Comparison of ENCODE assay signal across 1 cellular context in the genomic region with DNA sequence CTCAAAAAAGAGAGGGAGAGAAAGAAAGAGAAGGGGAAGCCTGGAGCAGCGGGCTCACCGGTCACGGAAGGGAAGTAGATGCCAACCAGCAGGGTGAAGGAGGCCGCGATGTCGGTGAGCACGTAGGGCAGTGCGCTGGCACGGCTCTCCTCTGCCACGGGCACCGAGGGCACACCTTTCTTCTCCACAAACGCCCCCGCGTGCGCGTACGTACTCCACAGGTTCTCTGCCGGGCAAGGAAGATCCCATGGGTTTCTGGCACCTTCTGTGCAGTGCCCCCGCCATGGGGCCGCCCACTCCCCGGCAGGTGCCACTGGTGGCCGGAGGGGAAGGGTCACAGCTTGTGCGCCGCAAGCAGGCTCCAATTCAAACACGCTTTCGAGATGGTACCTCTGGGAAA.
TF ChIP-seq lines count a peak whose summit lies in the region.

No MANE protein-coding gene starts in this region.

TF ChIP-seq in HepG2, 621 proteins besides CTCF, POLR2A, EP300 and RAD21:
- TF ChIP-seq KMT2B (CRISPR knock-in tag; IDR thresholded peaks at IDR 0.05) (no peak), ZFAT (CRISPR knock-in tag; conservative IDR thresholded peaks at IDR 0.05) (no peak), ZNF781 (CRISPR knock-in tag; IDR thresholded peaks at IDR 0.05; ENCODE audit: borderline replicate concordance, not compliant biosample characterization) (no peak), ZNF558 (CRISPR knock-in tag; IDR thresholded peaks at IDR 0.05; ENCODE audit: borderline replicate concordance) (no peak), HOXA3 (CRISPR knock-in tag; IDR thresholded peaks at IDR 0.05) (no peak), HNRNPL (IDR thresholded peaks at IDR 0.05; ENCODE audit: low read depth, low read length) (0 out of 2 replicates have a peak, but pooled peaks have one; percentile 39), ZNF782 (CRISPR knock-in tag; IDR thresholded peaks at IDR 0.05; ENCODE audit: borderline replicate concordance) (no peak), ZNF34 (CRISPR knock-in tag; IDR thresholded peaks at IDR 0.05; ENCODE audit: borderline replicate concordance) (no peak), GATA4 (IDR thresholded peaks at IDR 0.05; ENCODE audit: borderline replicate concordance, low read depth) (no peak), ZNF383 (CRISPR knock-in tag; IDR thresholded peaks at IDR 0.05; ENCODE audit: borderline replicate concordance) (no peak), AGO2 (optimal IDR thresholded peaks at IDR 0.05; ENCODE audit: low read depth, low read length) (peak; percentile 84), ZNF619 (CRISPR knock-in tag; IDR thresholded peaks at IDR 0.05) (no peak)
- TF ChIP-seq, protein P1, sequence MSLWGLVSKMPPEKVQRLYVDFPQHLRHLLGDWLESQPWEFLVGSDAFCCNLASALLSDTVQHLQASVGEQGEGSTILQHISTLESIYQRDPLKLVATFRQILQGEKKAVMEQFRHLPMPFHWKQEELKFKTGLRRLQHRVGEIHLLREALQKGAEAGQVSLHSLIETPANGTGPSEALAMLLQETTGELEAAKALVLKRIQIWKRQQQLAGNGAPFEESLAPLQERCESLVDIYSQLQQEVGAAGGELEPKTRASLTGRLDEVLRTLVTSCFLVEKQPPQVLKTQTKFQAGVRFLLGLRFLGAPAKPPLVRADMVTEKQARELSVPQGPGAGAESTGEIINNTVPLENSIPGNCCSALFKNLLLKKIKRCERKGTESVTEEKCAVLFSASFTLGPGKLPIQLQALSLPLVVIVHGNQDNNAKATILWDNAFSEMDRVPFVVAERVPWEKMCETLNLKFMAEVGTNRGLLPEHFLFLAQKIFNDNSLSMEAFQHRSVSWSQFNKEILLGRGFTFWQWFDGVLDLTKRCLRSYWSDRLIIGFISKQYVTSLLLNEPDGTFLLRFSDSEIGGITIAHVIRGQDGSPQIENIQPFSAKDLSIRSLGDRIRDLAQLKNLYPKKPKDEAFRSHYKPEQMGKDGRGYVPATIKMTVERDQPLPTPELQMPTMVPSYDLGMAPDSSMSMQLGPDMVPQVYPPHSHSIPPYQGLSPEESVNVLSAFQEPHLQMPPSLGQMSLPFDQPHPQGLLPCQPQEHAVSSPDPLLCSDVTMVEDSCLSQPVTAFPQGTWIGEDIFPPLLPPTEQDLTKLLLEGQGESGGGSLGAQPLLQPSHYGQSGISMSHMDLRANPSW (CRISPR knock-in tag; IDR thresholded peaks at IDR 0.05; ENCODE audit: borderline replicate concordance): no peak
- TF ChIP-seq, protein P2, sequence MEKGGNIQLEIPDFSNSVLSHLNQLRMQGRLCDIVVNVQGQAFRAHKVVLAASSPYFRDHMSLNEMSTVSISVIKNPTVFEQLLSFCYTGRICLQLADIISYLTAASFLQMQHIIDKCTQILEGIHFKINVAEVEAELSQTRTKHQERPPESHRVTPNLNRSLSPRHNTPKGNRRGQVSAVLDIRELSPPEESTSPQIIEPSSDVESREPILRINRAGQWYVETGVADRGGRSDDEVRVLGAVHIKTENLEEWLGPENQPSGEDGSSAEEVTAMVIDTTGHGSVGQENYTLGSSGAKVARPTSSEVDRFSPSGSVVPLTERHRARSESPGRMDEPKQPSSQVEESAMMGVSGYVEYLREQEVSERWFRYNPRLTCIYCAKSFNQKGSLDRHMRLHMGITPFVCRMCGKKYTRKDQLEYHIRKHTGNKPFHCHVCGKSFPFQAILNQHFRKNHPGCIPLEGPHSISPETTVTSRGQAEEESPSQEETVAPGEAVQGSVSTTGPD (CRISPR knock-in tag; IDR thresholded peaks at IDR 0.05): no peak
